ENCODE assay signal across 8 cellular contexts in the genomic region with DNA sequence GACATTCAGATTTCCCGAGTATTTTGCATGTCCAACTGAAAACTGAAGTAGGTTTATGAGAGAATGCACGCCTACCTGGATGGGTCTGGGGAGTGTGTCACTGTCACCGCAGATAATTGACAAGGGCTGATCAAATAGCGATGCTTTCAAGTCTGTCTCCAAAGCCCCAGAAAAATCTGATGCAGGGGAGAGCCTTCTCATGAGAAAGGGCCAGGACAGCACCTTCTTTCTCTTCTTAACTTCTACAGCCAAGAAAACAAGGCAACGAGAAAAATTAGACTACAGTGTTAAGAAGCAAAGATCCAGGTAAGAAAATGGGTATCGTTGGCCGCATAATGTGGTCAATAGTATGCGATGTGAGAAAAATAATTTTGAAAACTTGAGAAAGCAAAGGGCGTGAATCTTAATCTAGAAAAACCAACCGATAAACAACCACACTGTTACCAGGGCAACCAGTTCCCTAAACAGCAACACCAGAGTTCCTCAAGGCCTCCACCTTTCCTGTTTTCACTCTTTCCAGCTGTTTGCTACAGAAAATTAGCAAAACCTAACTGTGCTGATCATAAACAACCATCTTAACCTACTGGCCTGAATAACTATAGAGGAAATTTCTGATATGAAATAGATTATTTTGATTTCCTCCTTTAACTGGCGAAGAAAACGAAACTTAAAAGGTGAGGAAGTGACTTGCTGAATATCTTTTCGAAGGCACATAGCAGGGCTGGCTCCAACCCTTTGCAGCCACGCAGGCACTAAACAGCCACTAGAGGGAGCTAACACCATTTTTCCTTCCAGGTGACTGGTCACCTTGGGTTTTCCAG. TPM values are rescaled to one million over a fixed set of nuclear protein-coding genes. Genes with fewer than 3 reads are reported as not detected.
DNase-seq lines count a peak whose midpoint lies in the region; ATAC-seq and TF ChIP-seq lines count a peak whose summit lies in the region.

No MANE protein-coding gene starts in this region.

- no peaks in the 10 kb centered on the region for H3K27me3 ChIP-seq in DOHH2 (ENCODE audit: control insufficient read depth, low read length)
- H3K27me3 ChIP-seq in SU-DHL-6 (ENCODE audit: low read length), result no peaks in the 10 kb centered on the region
- H3K27me3 ChIP-seq in adrenal gland, result no peaks in the 10 kb centered on the region
- H3K27me3 ChIP-seq in parathyroid adenoma (ENCODE audit: control insufficient read depth, insufficient read depth, low read length), result no peaks in the 10 kb centered on the region

- H3K4me3 ChIP-seq in DOHH2 (ENCODE audit: low read length) (peak overlapping the region; percentile 93), SU-DHL-6 (ENCODE audit: insufficient read depth, low read length, poor library complexity, severe bottlenecking) (peak overlapping the region; percentile 70), adrenal gland (peak overlapping the region in 1 of 4 donors; percentile 44), parathyroid adenoma (ENCODE audit: low read depth, low read length) (peak overlapping the region; percentile 6)

- H3K4me2 ChIP-seq in DOHH2 (ENCODE audit: low read length), result peak overlapping the region; percentile 73
- H3K4me2 ChIP-seq in SU-DHL-6 (ENCODE audit: low read depth, low read length, poor library complexity, severe bottlenecking), result peak overlapping the region; percentile 93
- H3K4me2 ChIP-seq in parathyroid adenoma (ENCODE audit: low read length), result peak overlapping the region; percentile 36

- DNase-seq in H4 (ENCODE audit: low spot score) (peak; percentile 48), NCI-H1048 (lab: John Stamatoyannopoulos, UW) (peak; percentile 48), adrenal gland (peak; percentile 67 to 87 (median 73)), cardiac septum (ENCODE audit: low spot score) (peak; percentile 84)

- TF ChIP-seq POLR2A in adrenal gland (IDR thresholded peaks at IDR 0.05), result no peak

- H3K36me3 ChIP-seq in DOHH2 (ENCODE audit: control insufficient read depth, low read length), result peaks cover 75% of the 10 kb centered on the region
- H3K36me3 ChIP-seq in SU-DHL-6 (ENCODE audit: low read length), result peaks cover 58% of the 10 kb centered on the region
- no peaks in the 10 kb centered on the region for H3K36me3 ChIP-seq in adrenal gland (replicated peaks in 1 of 2)
- no peaks in the 10 kb centered on the region for H3K36me3 ChIP-seq in parathyroid adenoma (ENCODE audit: control insufficient read depth, insufficient read depth, low read length)

- TF ChIP-seq CTCF in DOHH2 (IDR thresholded peaks at IDR 0.05; ENCODE audit: low read depth, low read length, poor library complexity, severe bottlenecking), result peak; percentile 99
- TF ChIP-seq CTCF in SU-DHL-6 (IDR thresholded peaks at IDR 0.05; ENCODE audit: insufficient read depth, low read length, poor library complexity, severe bottlenecking), result peak; percentile 93
- TF ChIP-seq CTCF in adrenal gland (IDR thresholded peaks at IDR 0.05), result peak; percentile 84 to 96 (median 88)
- peak; percentile 96 for TF ChIP-seq CTCF in parathyroid adenoma (IDR thresholded peaks at IDR 0.05)

- peaks cover 68% of the 10 kb centered on the region for H3K4me1 ChIP-seq in DOHH2 (ENCODE audit: control insufficient read depth, low read length)
- peaks cover 0 to 6% of the 10 kb centered on the region in 2 donors for H3K4me1 ChIP-seq in adrenal gland (replicated peaks in 1 of 2)
- H3K4me1 ChIP-seq in parathyroid adenoma, result no peaks in the 10 kb centered on the region

- intact Hi-C loops in adrenal gland (cut with DNase I), result loop anchor here (2.0 to 10.0 kb wide), 4 partner anchors 63 to 93 kb away; no protein-coding TSS in a partner anchor
- intact Hi-C loops in cardiac septum (cut with DNase I), result loop anchor here (1.0 to 5.0 kb wide), 2 partner anchors 60 to 92 kb away; no protein-coding TSS in a partner anchor

- H3K27ac ChIP-seq in DOHH2 (ENCODE audit: low read depth, low read length) (peak overlapping the region; percentile 89), SU-DHL-6 (ENCODE audit: low read depth, low read length) (peak overlapping the region; percentile 75), adrenal gland (peak overlapping the region in 1 of 5 donors; percentile 33), parathyroid adenoma (no peak overlapping the region)

- ATAC-seq in HG03457 (IDR thresholded peaks at IDR 0.05; ENCODE audit: unreplicated experiment), result no peak

- H3F3A ChIP-seq in DOHH2 (ENCODE audit: control insufficient read depth, insufficient read depth) (peaks cover 68% of the 10 kb centered on the region), SU-DHL-6 (ENCODE audit: insufficient read depth) (peaks cover 40% of the 10 kb centered on the region)

- H2AFZ ChIP-seq in SU-DHL-6 (ENCODE audit: low read depth, low read length, severe bottlenecking) (no peak overlapping the region), parathyroid adenoma (peak overlapping the region; percentile 52)

- H3K9me2 ChIP-seq in DOHH2 (replicated peaks; ENCODE audit: control insufficient read depth, low read length) (no peaks in the 10 kb centered on the region), SU-DHL-6 (replicated peaks; ENCODE audit: insufficient read depth, low read length) (no peaks in the 10 kb centered on the region)

- H3K79me2 ChIP-seq in DOHH2 (ENCODE audit: control insufficient read depth, low read length) (peaks cover 76% of the 10 kb centered on the region), SU-DHL-6 (ENCODE audit: insufficient read depth, low read length) (peaks cover 22% of the 10 kb centered on the region), parathyroid adenoma (no peaks in the 10 kb centered on the region)

- H4K20me1 ChIP-seq in DOHH2 (ENCODE audit: control insufficient read depth, insufficient read depth, low read depth, low read length), result peaks cover 31% of the 10 kb centered on the region
- H4K20me1 ChIP-seq in SU-DHL-6 (ENCODE audit: low read depth, low read length), result no peaks in the 10 kb centered on the region

- H3K9me3 ChIP-seq in DOHH2 (ENCODE audit: control insufficient read depth, insufficient read depth, low read length) (no peaks in the 10 kb centered on the region), SU-DHL-6 (ENCODE audit: insufficient read depth, low read length) (no peaks in the 10 kb centered on the region), adrenal gland (replicated peaks in 1 of 3) (no peaks in the 10 kb centered on the region), parathyroid adenoma (ENCODE audit: control insufficient read depth, low read length) (no peaks in the 10 kb centered on the region)

- H3K9ac ChIP-seq in SU-DHL-6 (ENCODE audit: low read length) (peak overlapping the region; percentile 69), parathyroid adenoma (no peak overlapping the region)

- 50 to 54% (median 51%) methylated on average over 14 of the region's 14 CpGs for WGBS in adrenal gland, 4 donors

RNA-seq across cellular contexts. Expression of a gene that starts 2.6 kb away (rescaled TPM):
- total RNA-seq in H4 (2014; rRNA removed; shearing (Covaris generic)), result not detected in 2 replicates
- 1 to 10 TPM; 2.2 to 7.3 (median 4.0) TPM for total RNA-seq in adrenal gland
- polyA plus RNA-seq in adrenal gland, result 1 to 10 TPM; 1.0 to 1.4 (median 1.3) TPM
- total RNA-seq in cardiac septum, result 0.75 TPM

RNA-seq across cellular contexts. Expression of a gene that starts 42.2 kb away (rescaled TPM):
- total RNA-seq in H4 (2014; rRNA removed; shearing (Covaris generic)), result 1.3 and 2.1 TPM in 2 replicates
- 10 to 100 TPM; 10.1 to 20.5 (median 14.0) TPM for total RNA-seq in adrenal gland
- polyA plus RNA-seq in adrenal gland, result 10 to 100 TPM in 1 of 3 donors, 1 to 10 TPM in 2; 3.4 to 13.6 (median 5.1) TPM
- 8.9 TPM for total RNA-seq in cardiac septum

Comparison
In these comparisons a context has a peak if more than half of its experiments do, and no peak if none do; other contexts are left out.
1. H3K4me2 ChIP-seq: peak in every context shown above with its lines; median percentile 93 in SU-DHL-6; 73 in DOHH2; 36 in parathyroid adenoma.